10 cellular contexts compared by ENCODE assay signal in genomic region chr9:88460583-88461332, GRCh38.
DNase-seq lines count a peak whose midpoint lies in the region; ATAC-seq and TF ChIP-seq lines count a peak whose summit lies in the region.
"Had no signal": no experiment of that assay in that cellular context is flagged by ENCODE, and none has a peak within 500 bp of the region (broad histone marks: within the 10 kb centered on the region; RNA-seq: fewer than 3 reads in every experiment).

No MANE protein-coding gene starts in this region.

- H3K4me1 ChIP-seq in breast epithelium (no peaks in the 10 kb centered on the region), foreskin keratinocyte (peaks cover 51% of the 10 kb centered on the region), colonic mucosa (no peaks in the 10 kb centered on the region)

- H3K4me3 ChIP-seq in breast epithelium, result no peak overlapping the region
- H3K4me3 ChIP-seq in colonic mucosa, result no peak overlapping the region
- H3K4me3 ChIP-seq: dorsolateral prefrontal cortex had no signal

- no peak overlapping the region for H3K4me3 Mint-ChIP-seq in MCF 10A (ENCODE audit: unreplicated experiment)
- H3K4me3 Mint-ChIP-seq in T-helper 17 cell, result no peak overlapping the region
- no peak overlapping the region for H3K4me3 Mint-ChIP-seq in stimulated activated naive CD8-positive, alpha-beta T cell treated with anti-CD3 and anti-CD28 coated beads, Interleukin-15, amount 100 ng/mL, for 72 hours

- TF ChIP-seq CTCF in MCF 10A (IDR thresholded peaks at IDR 0.05; ENCODE audit: unreplicated experiment), result no peak
- TF ChIP-seq CTCF in breast epithelium (IDR thresholded peaks at IDR 0.05), result no peak
- no peak for TF ChIP-seq CTCF in foreskin keratinocyte (conservative IDR thresholded peaks at IDR 0.05)
- no peak for TF ChIP-seq CTCF in colonic mucosa (IDR thresholded peaks at IDR 0.05)

- H3K36me3 Mint-ChIP-seq in MCF 10A (ENCODE audit: insufficient read depth, unreplicated experiment) (peaks cover 26% of the 10 kb centered on the region), T-helper 17 cell (ENCODE audit: low read depth) (peaks cover 9% of the 10 kb centered on the region)

- POLR2A ChIA-PET in MCF 10A (lab: Yijun Ruan, JAX), result interaction anchor here (0.9 to 1.2 kb wide), 2 partner anchors 11 to 118 kb away, joined by 3 to 5 read pairs; no protein-coding TSS in a partner anchor

- H3K36me3 ChIP-seq in breast epithelium (no peaks in the 10 kb centered on the region), colonic mucosa (no peaks in the 10 kb centered on the region)

- H3K9ac ChIP-seq in colonic mucosa (ENCODE audit: low read depth in 2 of 2, low read length in 2 of 2), result no peak overlapping the region

- ATAC-seq in T-helper 17 cell (no peak), foreskin keratinocyte (peak; percentile 62), left colon (no peak)
- peak; percentile 93 for ATAC-seq in stimulated activated naive CD8-positive, alpha-beta T cell treated with anti-CD3 and anti-CD28 coated beads, Interleukin-15, amount 100 ng/mL, for 72 hours

- CTCF ChIA-PET in MCF 10A (lab: Yijun Ruan, JAX), result interaction anchor here (0.6 kb wide), 1 partner anchor 53 kb away, joined by 3 read pairs; no protein-coding TSS in a partner anchor

- intact Hi-C loops in MCF 10A (cut with micrococcal nuclease) (no loop called here), breast epithelium (cut with DNase I; ENCODE audit: low total_unique reads) (no loop called here), colonic mucosa (cut with DNase I) (no loop called here), left colon (cut with DNase I, micrococcal nuclease) (no loop called here)

- BruUV-seq in MCF 10A (replicated peaks; lab: Mats Ljungman, UMichigan), result no TSS peak

- H3K27ac ChIP-seq in breast epithelium (no peak overlapping the region), foreskin keratinocyte (no peak overlapping the region), colonic mucosa (no peak overlapping the region)

- H3K27ac Mint-ChIP-seq in MCF 10A (ENCODE audit: low read depth, unreplicated experiment) (no peak overlapping the region), T-helper 17 cell (peak overlapping the region; percentile 51)
- peak overlapping the region in 1 of 2 donors; percentile 23 for H3K27ac Mint-ChIP-seq in stimulated activated naive CD8-positive, alpha-beta T cell treated with anti-CD3 and anti-CD28 coated beads, Interleukin-15, amount 100 ng/mL, for 72 hours

- H3K4me1 Mint-ChIP-seq in MCF 10A (ENCODE audit: insufficient read depth, unreplicated experiment) (peaks cover 25% of the 10 kb centered on the region), T-helper 17 cell (peaks cover 12% of the 10 kb centered on the region)
- peaks cover 12% of the 10 kb centered on the region for H3K4me1 Mint-ChIP-seq in stimulated activated naive CD8-positive, alpha-beta T cell treated with anti-CD3 and anti-CD28 coated beads, Interleukin-15, amount 100 ng/mL, for 72 hours

- no peaks in the 10 kb centered on the region for H3K9me3 ChIP-seq in breast epithelium
- H3K9me3 ChIP-seq in T-helper 17 cell (ENCODE audit: control insufficient read depth, low read length, poor library complexity, severe bottlenecking), result no peaks in the 10 kb centered on the region
- no peaks in the 10 kb centered on the region for H3K9me3 ChIP-seq in colonic mucosa

- no peaks in the 10 kb centered on the region for H3K9me3 Mint-ChIP-seq in MCF 10A (ENCODE audit: unreplicated experiment)
- H3K9me3 Mint-ChIP-seq in stimulated activated naive CD8-positive, alpha-beta T cell treated with anti-CD3 and anti-CD28 coated beads, Interleukin-15, amount 100 ng/mL, for 72 hours, result no peaks in the 10 kb centered on the region

- H3K27me3 Mint-ChIP-seq in MCF 10A (ENCODE audit: insufficient read depth, unreplicated experiment), result no peaks in the 10 kb centered on the region
- H3K27me3 Mint-ChIP-seq in T-helper 17 cell, result no peaks in the 10 kb centered on the region
- no peaks in the 10 kb centered on the region for H3K27me3 Mint-ChIP-seq in stimulated activated naive CD8-positive, alpha-beta T cell treated with anti-CD3 and anti-CD28 coated beads, Interleukin-15, amount 100 ng/mL, for 72 hours

- H3K27me3 ChIP-seq in breast epithelium, result no peaks in the 10 kb centered on the region
- H3K27me3 ChIP-seq in foreskin keratinocyte, result no peaks in the 10 kb centered on the region
- H3K27me3 ChIP-seq in colonic mucosa, result no peaks in the 10 kb centered on the region
- H3K27me3 ChIP-seq: dorsolateral prefrontal cortex had no signal

- DNase-seq in MCF 10A (ENCODE audit: unreplicated experiment) (peak; percentile 9), breast epithelium (ENCODE audit: low spot score in 2 of 2) (no peak), T-helper 17 cell (no peak), foreskin keratinocyte (peak in 1 of 2 donors; percentile 48), colonic mucosa (no peak), left colon (no peak), C1 segment of cervical spinal cord (lab: John Stamatoyannopoulos, UW) (no peak)
- peak in 1 of 2 donors; percentile 32 for DNase-seq in stimulated activated naive CD8-positive, alpha-beta T cell treated with anti-CD3 and anti-CD28 coated beads, Interleukin-15, amount 100 ng/mL, for 72 hours
- DNase-seq: NCI-H526 treated with DMSO at 0.1 percent for 48 hours had no signal

- TF ChIP-seq POLR2A in breast epithelium (IDR thresholded peaks at IDR 0.05), result no peak

Comparison
In these comparisons a context has a peak if more than half of its experiments do, and no peak if none do; other contexts are left out.
1. ATAC-seq: peak in foreskin keratinocyte (single experiment) and stimulated activated naive CD8-positive, alpha-beta T cell treated with anti-CD3 and anti-CD28 coated beads, Interleukin-15, amount 100 ng/mL, for 72 hours (single experiment); none in T-helper 17 cell (single experiment) and left colon (single experiment).